In the genomic region with DNA sequence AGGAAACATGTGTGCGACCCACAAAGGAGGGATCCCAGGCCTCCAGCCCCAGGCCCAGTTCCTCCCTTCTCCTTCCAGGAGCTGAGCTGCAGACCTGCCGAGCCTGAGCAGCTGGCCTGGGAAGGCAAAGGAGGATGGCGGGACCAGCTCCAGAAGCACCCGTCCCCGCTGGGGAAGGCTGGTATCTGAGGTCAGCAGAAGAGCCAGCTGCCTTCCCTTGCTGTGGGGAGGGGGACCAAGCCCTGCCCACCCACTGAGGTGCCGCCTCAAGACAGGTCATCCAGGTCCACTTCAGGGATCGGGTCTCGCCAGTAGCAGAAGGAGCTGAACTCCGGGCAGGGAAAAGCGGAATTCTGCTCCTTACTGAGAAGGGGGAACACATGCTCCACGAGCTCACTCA, we compare ENCODE assay signal across 18 cellular contexts.
DNase-seq lines count a peak whose midpoint lies in the region; ATAC-seq and TF ChIP-seq lines count a peak whose summit lies in the region.
"Had no signal": no experiment of that assay in that cellular context is flagged by ENCODE, and none has a peak within 500 bp of the region (broad histone marks: within the 10 kb centered on the region; RNA-seq: fewer than 3 reads in every experiment).

No MANE protein-coding gene starts in this region.

- H3K4me1 ChIP-seq in colonic mucosa, result no peaks in the 10 kb centered on the region
- H3K4me1 ChIP-seq: adrenal gland, right lobe of liver had no signal

- no peak overlapping the region for H3K27ac ChIP-seq in colonic mucosa
- H3K27ac ChIP-seq: adrenal gland, pancreas, right lobe of liver had no signal

- no peak overlapping the region for H3K4me3 Mint-ChIP-seq in activated T-cell treated with anti-CD3 and anti-CD28 coated beads, Interleukin-2, amount 50 U/mL, for 72 hours
- H3K4me3 Mint-ChIP-seq in CD14-positive monocyte (no peak overlapping the region), progenitor cell of endocrine pancreas (ENCODE audit: low read depth) (no peak overlapping the region)
- H3K4me3 Mint-ChIP-seq: activated B cell treated with CpG ODN at 0.5 μM for 24 hours; naive thymus-derived CD8-positive, alpha-beta T cell had no signal

- H3K27me3 ChIP-seq in colonic mucosa, result no peaks in the 10 kb centered on the region
- H3K27me3 ChIP-seq: adrenal gland, pancreas, right lobe of liver had no signal

- peaks cover 17 to 42% of the 10 kb centered on the region in 2 donors for H3K36me3 Mint-ChIP-seq in activated T-cell treated with anti-CD3 and anti-CD28 coated beads, Interleukin-2, amount 50 U/mL, for 72 hours (ENCODE audit: insufficient read depth in 2 of 2)
- H3K36me3 Mint-ChIP-seq in CD14-positive monocyte (peaks cover 80 to 92% of the 10 kb centered on the region in 2 donors), progenitor cell of endocrine pancreas (ENCODE audit: insufficient read depth) (peaks cover 15% of the 10 kb centered on the region)

- intact Hi-C loops in CD14-positive monocyte (cut with micrococcal nuclease) (loop anchor here in 1 of 2 donors (10.0 kb wide), 1 partner anchor 215 kb away; no protein-coding TSS in a partner anchor), colonic mucosa (cut with DNase I) (no loop called here)

- peaks cover 15% of the 10 kb centered on the region for H3K4me1 Mint-ChIP-seq in activated T-cell treated with anti-CD3 and anti-CD28 coated beads, Interleukin-2, amount 50 U/mL, for 72 hours (ENCODE audit: low read depth)
- H3K4me1 Mint-ChIP-seq in CD14-positive monocyte (peaks cover 14% of the 10 kb centered on the region), progenitor cell of endocrine pancreas (ENCODE audit: low read depth) (no peaks in the 10 kb centered on the region)

- no peak overlapping the region for H3K9ac ChIP-seq in colonic mucosa (ENCODE audit: low read depth in 2 of 2, low read length in 2 of 2)

- H3K9me3 Mint-ChIP-seq in activated T-cell treated with anti-CD3 and anti-CD28 coated beads, Interleukin-2, amount 50 U/mL, for 72 hours, result no peaks in the 10 kb centered on the region
- H3K9me3 Mint-ChIP-seq in CD14-positive monocyte (no peaks in the 10 kb centered on the region), progenitor cell of endocrine pancreas (ENCODE audit: low read depth) (no peaks in the 10 kb centered on the region)
- H3K9me3 Mint-ChIP-seq: activated B cell treated with CpG ODN at 0.5 μM for 24 hours; naive thymus-derived CD8-positive, alpha-beta T cell had no signal

- H3K27me3 Mint-ChIP-seq in activated T-cell treated with anti-CD3 and anti-CD28 coated beads, Interleukin-2, amount 50 U/mL, for 72 hours (ENCODE audit: low read depth), result no peaks in the 10 kb centered on the region
- H3K27me3 Mint-ChIP-seq in CD14-positive monocyte (ENCODE audit: low read depth in 3 of 3) (no peaks in the 10 kb centered on the region), progenitor cell of endocrine pancreas (no peaks in the 10 kb centered on the region)
- H3K27me3 Mint-ChIP-seq: activated B cell treated with CpG ODN at 0.5 μM for 24 hours; naive thymus-derived CD8-positive, alpha-beta T cell had no signal

- ATAC-seq in activated T-cell treated with anti-CD3 and anti-CD28 coated beads, Interleukin-2, amount 50 U/mL, for 72 hours (replicated peaks in 1 of 2), result no peak
- no peak for ATAC-seq in HG02678 (IDR thresholded peaks at IDR 0.05; ENCODE audit: unreplicated experiment)
- ATAC-seq: naive thymus-derived CD8-positive, alpha-beta T cell; pancreas had no signal

- H3K4me3 ChIP-seq in colonic mucosa, result no peak overlapping the region
- H3K4me3 ChIP-seq: adrenal gland, pancreas, right lobe of liver had no signal

- TF ChIP-seq CTCF in CD14-positive monocyte (IDR thresholded peaks at IDR 0.05) (no peak), colonic mucosa (IDR thresholded peaks at IDR 0.05) (no peak), progenitor cell of endocrine pancreas (IDR thresholded peaks at IDR 0.05; ENCODE audit: unreplicated experiment) (no peak)

- no peak for DNase-seq in activated T-cell treated with anti-CD3 and anti-CD28 coated beads, Interleukin-2, amount 50 U/mL, for 72 hours
- no peak for DNase-seq in activated T-cell treated with anti-CD3 and anti-CD28 coated beads for 4 hours
- no peak for DNase-seq in CD14-positive monocyte (ENCODE audit: low spot score)
- DNase-seq in colonic mucosa, result peak; percentile 13
- no peak for DNase-seq in progenitor cell of endocrine pancreas (ENCODE audit: low spot score, unreplicated experiment)
- no peak for DNase-seq in anterior cingulate cortex (lab: John Stamatoyannopoulos, UW)
- DNase-seq in activated CD4-positive, CD25-positive, alpha-beta regulatory T cell treated with anti-CD3 and anti-CD28 coated beads, Interleukin-2, amount 50 U/mL, for 72 hours, result no peak
- DNase-seq: activated B cell treated with CpG ODN at 0.5 μM for 24 hours; midbrain; MV-4-11; naive thymus-derived CD8-positive, alpha-beta T cell; OCI-M1; pancreas; T-helper 9 cell; trophoblast cell had no signal

- H3K27ac Mint-ChIP-seq in activated T-cell treated with anti-CD3 and anti-CD28 coated beads, Interleukin-2, amount 50 U/mL, for 72 hours, result peak overlapping the region; percentile 11
- peak overlapping the region in 4 of 7 donors; percentile 37 to 74 (median 56) for H3K27ac Mint-ChIP-seq in CD14-positive monocyte
- peak overlapping the region; percentile 33 for H3K27ac Mint-ChIP-seq in progenitor cell of endocrine pancreas
- H3K27ac Mint-ChIP-seq: activated B cell treated with CpG ODN at 0.5 μM for 24 hours had no signal

- H3K36me3 ChIP-seq in colonic mucosa, result peaks cover 15% of the 10 kb centered on the region

- no peaks in the 10 kb centered on the region for H3K9me3 ChIP-seq in colonic mucosa
- H3K9me3 ChIP-seq: adrenal gland, pancreas, right lobe of liver had no signal
